Comparison of ENCODE assay signal across 7 cellular contexts in genomic region chr10:100826983-100827818, GRCh38.
A peak's percentile ranks its signal among the peaks of the same experiment; 100 is the strongest.
DNase-seq lines count a peak whose midpoint lies in the region; ATAC-seq and TF ChIP-seq lines count a peak whose summit lies in the region.

No MANE protein-coding gene starts in this region.

- no peak for ATAC-seq in GM19395 (IDR thresholded peaks at IDR 0.05; ENCODE audit: unreplicated experiment)
- ATAC-seq in GM18867 (IDR thresholded peaks at IDR 0.05; ENCODE audit: unreplicated experiment), result no peak

- no peak overlapping the region for H3K27ac ChIP-seq in suprapubic skin

- TF ChIP-seq EP300 in suprapubic skin (IDR thresholded peaks at IDR 0.05), result no peak

- in situ Hi-C loops in GM13977 (cut with MboI; ENCODE audit: low pct_unique_long_range_greater_than_20kb, low sequenced_read_pairs, unreplicated experiment), result no loop called here

- H3K9me3 ChIP-seq in suprapubic skin, result no peaks in the 10 kb centered on the region

- TF ChIP-seq POLR2A in suprapubic skin (IDR thresholded peaks at IDR 0.05), result no peak

- TF ChIP-seq CTCF in GM13977 (IDR thresholded peaks at IDR 0.05; ENCODE audit: extremely low read depth, insufficient read depth, missing control alignments) (peak; percentile 43), kidney epithelial cell (IDR thresholded peaks at IDR 0.05; ENCODE audit: insufficient read depth, low read length, poor library complexity, severe bottlenecking) (peak; percentile 37), suprapubic skin (IDR thresholded peaks at IDR 0.05) (peak in 1 of 2 donors; percentile 15)

- H3K4me3 ChIP-seq in kidney epithelial cell (ENCODE audit: low read depth, low read length) (peak overlapping the region; percentile 11), suprapubic skin (peak overlapping the region; percentile 49)

- WGBS in suprapubic skin, result 1% methylated on average over 22 of the region's 68 CpGs

- peaks cover 42% of the 10 kb centered on the region for H3K4me1 ChIP-seq in suprapubic skin

- H3K36me3 ChIP-seq in kidney epithelial cell (ENCODE audit: control insufficient read depth, insufficient read depth, low read length) (peaks cover 4% of the 10 kb centered on the region), suprapubic skin (no peaks in the 10 kb centered on the region)

- H3K27me3 ChIP-seq in kidney epithelial cell (ENCODE audit: control insufficient read depth, insufficient read depth, low read length) (peaks cover 61% of the 10 kb centered on the region), suprapubic skin (peaks cover 100% of the 10 kb centered on the region)

- DNase-seq in GM13977 (ENCODE audit: low spot score) (peak; percentile 79), NCI-H69 (lab: John Stamatoyannopoulos, UW) (peak; percentile 46), astrocyte of the hippocampus (ENCODE audit: low read depth, low spot score) (peak; percentile 29), kidney epithelial cell (ENCODE audit: low read depth) (no peak), suprapubic skin (ENCODE audit: low spot score in 2 of 2) (peak in 1 of 2 donors; percentile 75)
